Comparison of ENCODE assay signal across 8 cellular contexts in the genomic region with DNA sequence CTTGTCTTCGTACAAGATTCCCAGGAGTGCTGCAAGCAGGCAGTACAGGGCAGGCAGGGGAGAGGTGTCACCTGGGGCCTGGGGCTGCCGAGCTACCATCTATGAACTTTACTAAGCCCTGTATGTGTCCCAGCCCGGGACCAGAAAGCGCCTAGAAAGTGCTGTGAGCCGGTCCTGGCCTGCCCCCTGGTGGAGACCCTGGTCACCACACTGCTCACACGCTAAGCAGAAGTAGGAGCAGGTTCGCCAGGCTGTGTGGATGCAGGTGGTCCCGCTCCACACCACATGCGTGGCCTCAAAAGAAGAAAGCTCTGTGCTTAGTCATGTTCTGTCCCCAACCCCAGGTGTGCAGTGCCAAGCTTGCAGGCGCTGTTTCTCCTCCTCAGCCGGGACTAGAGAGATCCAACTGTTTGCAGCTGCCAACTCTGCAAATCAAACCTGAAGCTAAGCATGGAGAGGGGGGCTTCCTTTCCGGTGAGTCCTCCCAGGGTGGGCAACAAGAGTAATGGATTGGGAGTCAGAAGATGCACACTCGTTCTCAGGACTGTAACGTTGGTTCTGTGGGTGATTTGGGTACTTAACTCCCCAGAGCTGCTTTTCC. TPM values are rescaled to one million over a fixed set of nuclear protein-coding genes. Genes with fewer than 3 reads are reported as not detected.
DNase-seq lines count a peak whose midpoint lies in the region; ATAC-seq and TF ChIP-seq lines count a peak whose summit lies in the region.
"Not testable (repeated sequence)": the region's sequence is repeated elsewhere in the genome, so short reads cannot be mapped to it uniquely, and the experiment has no call there.

No MANE protein-coding gene starts in this region.

- not testable (repeated sequence) for H3K18ac ChIP-seq in mesendoderm (ENCODE audit: low read length)

- not testable (repeated sequence) for H4K8ac ChIP-seq in mesendoderm (ENCODE audit: low read depth, low read length)

- H3K36me3 Mint-ChIP-seq in T-helper 17 cell (ENCODE audit: low read depth): not testable (repeated sequence)

- H4K5ac ChIP-seq in mesendoderm (ENCODE audit: low read length): not testable (repeated sequence)

- not testable (repeated sequence) for H2AK5ac ChIP-seq in mesendoderm (ENCODE audit: low read length)

- H2BK15ac ChIP-seq in mesendoderm (replicated peaks; ENCODE audit: low read depth): not testable (repeated sequence)

- H3K4me1 ChIP-seq in esophagus squamous epithelium: peaks cover 0 to 13% (median 0%) of the 10 kb centered on the region in 3 donors
- H3K4me1 ChIP-seq in mesendoderm (ENCODE audit: control insufficient read depth, low read depth, low read length): not testable (repeated sequence)

- WGBS in esophagus squamous epithelium, 2 donors: 2 to 17% methylated on average over 3 to 13 of the region's 14 CpGs
- no CpG with 5 or more reads among the region's 14 CpGs for WGBS in mesendoderm (ENCODE audit: extremely low coverage, insufficient coverage, low lambda C conversion rate)

- H3K27me3 Mint-ChIP-seq in T-helper 17 cell: not testable (repeated sequence)

- ATAC-seq in T-helper 17 cell: not testable (repeated sequence)

- H2BK5ac ChIP-seq in mesendoderm (ENCODE audit: low read length): not testable (repeated sequence)

- H3K27me3 ChIP-seq in esophagus squamous epithelium; mesendoderm (ENCODE audit: insufficient read depth, low read length, poor library complexity): not testable (repeated sequence)

- not testable (repeated sequence) for H3K36me3 ChIP-seq in esophagus squamous epithelium; mesendoderm (ENCODE audit: control insufficient read depth, insufficient read depth, low read length)

- H3K79me2 ChIP-seq in mesendoderm (ENCODE audit: control insufficient read depth, insufficient read depth, low read length): not testable (repeated sequence)

- H3K4me2 ChIP-seq in mesendoderm (ENCODE audit: low read length): not testable (repeated sequence)

- CTCF ChIA-PET in AG04449 (lab: Yijun Ruan, JAX): interaction anchor here (1.1 to 1.5 kb wide), 6 partner anchors 28 to 353 kb away, joined by 3 to 6 read pairs (median 3); partner anchors contain the start of gene INTS15

- not testable (repeated sequence) for H3K9ac ChIP-seq in mesendoderm (ENCODE audit: low read length)

- peak; percentile 44 for TF ChIP-seq CTCF in AG04449 (IDR thresholded peaks at IDR 0.05; ENCODE audit: insufficient read depth, low read length, missing control alignments)
- peak; percentile 77 for TF ChIP-seq CTCF in GM13976 (IDR thresholded peaks at IDR 0.05; ENCODE audit: borderline replicate concordance, control extremely low read depth, extremely low read depth, insufficient read depth, missing control alignments)
- peak; percentile 42 to 90 (median 80) for TF ChIP-seq CTCF in esophagus squamous epithelium (IDR thresholded peaks at IDR 0.05)

- DNase-seq in AG04449 (ENCODE audit: low read depth, low spot score); esophagus squamous epithelium (lab: John Stamatoyannopoulos, UW): not testable (repeated sequence)
- DNase-seq in GM13976 (ENCODE audit: low spot score) (peak; percentile 67), NCI-H2029 (lab: John Stamatoyannopoulos, UW) (peak; percentile 34), T-helper 17 cell (peak; percentile 54 to 68 (median 61)), mesendoderm (peak; percentile 42)
- DNase-seq in activated effector memory CD4-positive, alpha-beta T cell treated with anti-CD3 and anti-CD28 coated beads, Interleukin-2, amount 50 U/mL, for 16 hours: peak; percentile 91
- DNase-seq in stimulated activated CD4-positive, alpha-beta T cell treated with anti-CD3 and anti-CD28 coated beads, Interleukin-4, amount 100 ng/mL, for 4 hours: peak; percentile 69 to 74

- H3K79me1 ChIP-seq in mesendoderm (ENCODE audit: low read length): not testable (repeated sequence)

- TF ChIP-seq POLR2A in esophagus squamous epithelium (IDR thresholded peaks at IDR 0.05): not testable (repeated sequence)

- POLR2A ChIA-PET in AG04449 (lab: Yijun Ruan, JAX): not testable (repeated sequence)

- not testable (repeated sequence) for H3K9me3 ChIP-seq in T-helper 17 cell (ENCODE audit: control insufficient read depth, low read length, poor library complexity, severe bottlenecking); esophagus squamous epithelium

- not testable (repeated sequence) for H3K27ac Mint-ChIP-seq in T-helper 17 cell

- H2BK120ac ChIP-seq in mesendoderm (ENCODE audit: low read depth, low read length): not testable (repeated sequence)

- peaks cover 11% of the 10 kb centered on the region for H3K4me1 Mint-ChIP-seq in T-helper 17 cell

- H3K56ac ChIP-seq in mesendoderm (ENCODE audit: low read length): not testable (repeated sequence)

- not testable (repeated sequence) for H3K4me3 Mint-ChIP-seq in T-helper 17 cell

- not testable (repeated sequence) for H3K4me3 ChIP-seq in AG04449 (ENCODE audit: low read depth, low read length); esophagus squamous epithelium; mesendoderm (ENCODE audit: low read length)

- H3K27ac ChIP-seq in esophagus squamous epithelium; mesendoderm (ENCODE audit: low read depth, low read length): not testable (repeated sequence)

- not testable (repeated sequence) for H3K23ac ChIP-seq in mesendoderm (ENCODE audit: low read length)

- intact Hi-C loops in esophagus squamous epithelium (cut with DNase I): not testable (repeated sequence)

- in situ Hi-C loops in GM13976 (cut with MboI; ENCODE audit: low sequenced_read_pairs, unreplicated experiment): not testable (repeated sequence)

- not testable (repeated sequence) for H3K4ac ChIP-seq in mesendoderm (ENCODE audit: low read depth, low read length)

RNA-seq across cellular contexts. Expression of gene CCZ1B, which starts 31.7 kb away (rescaled TPM):
- 10 to 100 TPM; 61.5 to 70.8 TPM for total RNA-seq in T-helper 17 cell
- 10 to 100 TPM; 14.6 to 46.9 (median 25.8) TPM for total RNA-seq in esophagus squamous epithelium
- polyA plus RNA-seq in mesendoderm (2013, experiment 1 of 2): 15.6 TPM
- 15.7 TPM for polyA plus RNA-seq in mesendoderm (2013, experiment 2 of 2)
